In the genomic region with DNA sequence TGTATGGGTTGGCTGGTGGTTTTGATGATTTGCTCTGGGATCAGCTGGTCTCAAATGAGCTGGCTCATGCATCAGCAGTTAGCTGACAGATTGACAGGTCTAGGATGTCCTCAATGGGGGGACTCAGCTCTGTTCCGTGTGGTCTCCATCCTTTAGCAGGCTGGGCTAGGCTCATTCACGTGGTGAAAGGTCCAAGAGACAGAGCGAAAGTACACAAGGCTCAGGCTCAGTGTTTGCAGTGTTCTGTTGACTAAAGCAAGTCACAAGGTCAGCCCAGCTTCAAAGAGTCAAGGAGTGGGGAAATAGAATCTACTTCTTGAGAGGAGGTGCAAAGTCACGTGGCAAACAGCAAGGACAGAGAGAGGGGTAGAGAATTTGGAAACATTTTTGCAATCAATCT, we compare ENCODE assay signal across 1 cellular context.
A peak's percentile ranks its signal among the peaks of the same experiment; 100 is the strongest.
TF ChIP-seq lines count a peak whose summit lies in the region.

No MANE protein-coding gene starts in this region.

TF ChIP-seq in HepG2, 621 proteins besides CTCF, POLR2A, EP300 and RAD21 (continued from another document and continues in another):
- TF ChIP-seq, protein P1, sequence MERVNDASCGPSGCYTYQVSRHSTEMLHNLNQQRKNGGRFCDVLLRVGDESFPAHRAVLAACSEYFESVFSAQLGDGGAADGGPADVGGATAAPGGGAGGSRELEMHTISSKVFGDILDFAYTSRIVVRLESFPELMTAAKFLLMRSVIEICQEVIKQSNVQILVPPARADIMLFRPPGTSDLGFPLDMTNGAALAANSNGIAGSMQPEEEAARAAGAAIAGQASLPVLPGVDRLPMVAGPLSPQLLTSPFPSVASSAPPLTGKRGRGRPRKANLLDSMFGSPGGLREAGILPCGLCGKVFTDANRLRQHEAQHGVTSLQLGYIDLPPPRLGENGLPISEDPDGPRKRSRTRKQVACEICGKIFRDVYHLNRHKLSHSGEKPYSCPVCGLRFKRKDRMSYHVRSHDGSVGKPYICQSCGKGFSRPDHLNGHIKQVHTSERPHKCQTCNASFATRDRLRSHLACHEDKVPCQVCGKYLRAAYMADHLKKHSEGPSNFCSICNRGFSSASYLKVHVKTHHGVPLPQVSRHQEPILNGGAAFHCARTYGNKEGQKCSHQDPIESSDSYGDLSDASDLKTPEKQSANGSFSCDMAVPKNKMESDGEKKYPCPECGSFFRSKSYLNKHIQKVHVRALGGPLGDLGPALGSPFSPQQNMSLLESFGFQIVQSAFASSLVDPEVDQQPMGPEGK (CRISPR knock-in tag; IDR thresholded peaks at IDR 0.05): peak; percentile 63
- TF ChIP-seq ZNF124 (CRISPR knock-in tag; IDR thresholded peaks at IDR 0.05) (no peak; the same call in 1 of the 2 replicates), GZF1 (CRISPR knock-in tag; IDR thresholded peaks at IDR 0.05) (no peak), ZNF775 (CRISPR knock-in tag; IDR thresholded peaks at IDR 0.05; ENCODE audit: borderline replicate concordance) (no peak), ZNF33B (CRISPR knock-in tag; IDR thresholded peaks at IDR 0.05) (no peak), ZKSCAN8 (CRISPR knock-in tag; IDR thresholded peaks at IDR 0.05; ENCODE audit: borderline replicate concordance) (peak; percentile 84), NCOR1 (IDR thresholded peaks at IDR 0.05; ENCODE audit: borderline replicate concordance, low read length) (peak; percentile 39; the same call in 1 of the 2 replicates), POLR2AphosphoS2 (IDR thresholded peaks at IDR 0.05; ENCODE audit: low read depth, low read length) (no peak), HES4 (CRISPR knock-in tag; IDR thresholded peaks at IDR 0.05; ENCODE audit: borderline replicate concordance) (no peak), ELF3 (CRISPR knock-in tag; IDR thresholded peaks at IDR 0.05) (peak; percentile 92), KDM5A (IDR thresholded peaks at IDR 0.05; ENCODE audit: borderline replicate concordance, low read length) (no peak), ZFP90 (CRISPR knock-in tag; IDR thresholded peaks at IDR 0.05; ENCODE audit: borderline replicate concordance) (peak; percentile 83; the same call in 1 of the 2 replicates), RFX1 (IDR thresholded peaks at IDR 0.05) (no peak), ZFAT (CRISPR knock-in tag; conservative IDR thresholded peaks at IDR 0.05) (no peak), NRL (CRISPR knock-in tag; IDR thresholded peaks at IDR 0.05; ENCODE audit: borderline replicate concordance) (no peak), ZSCAN30 (CRISPR knock-in tag; IDR thresholded peaks at IDR 0.05) (no peak), TGIF2 (CRISPR knock-in tag; IDR thresholded peaks at IDR 0.05) (peak; percentile 75), ARNT2 (CRISPR knock-in tag; IDR thresholded peaks at IDR 0.05; ENCODE audit: low read depth) (no peak), RFXANK (CRISPR knock-in tag; IDR thresholded peaks at IDR 0.05) (no peak), EZH2 (conservative IDR thresholded peaks at IDR 0.05; ENCODE audit: low read depth, low read length) (no peak), EED (CRISPR knock-in tag; IDR thresholded peaks at IDR 0.05) (no peak), POLR2G (IDR thresholded peaks at IDR 0.05; ENCODE audit: low read depth, low read length) (no peak), ZNF670 (CRISPR knock-in tag; IDR thresholded peaks at IDR 0.05; ENCODE audit: borderline replicate concordance) (peak; percentile 37; the same call in 1 of the 2 replicates), GFI1 (CRISPR knock-in tag; IDR thresholded peaks at IDR 0.05; ENCODE audit: borderline replicate concordance) (peak; percentile 72; the same call in 1 of the 2 replicates), SOX13 (IDR thresholded peaks at IDR 0.05) (peak; percentile 66; the same call in 1 of the 2 replicates), SOX13 (CRISPR knock-in tag; conservative IDR thresholded peaks at IDR 0.05 in 1 of 2, IDR thresholded peaks at IDR 0.05 in 1 of 2) (peak in 1 of 2 experiments; percentile 86; a peak in 2 of 4 replicates), NKX3-1 (CRISPR knock-in tag; IDR thresholded peaks at IDR 0.05) (no peak), NCOA2 (CRISPR knock-in tag; IDR thresholded peaks at IDR 0.05) (peak; percentile 95), STAT5B (CRISPR knock-in tag; IDR thresholded peaks at IDR 0.05) (no peak)
- TF ChIP-seq, protein P2, sequence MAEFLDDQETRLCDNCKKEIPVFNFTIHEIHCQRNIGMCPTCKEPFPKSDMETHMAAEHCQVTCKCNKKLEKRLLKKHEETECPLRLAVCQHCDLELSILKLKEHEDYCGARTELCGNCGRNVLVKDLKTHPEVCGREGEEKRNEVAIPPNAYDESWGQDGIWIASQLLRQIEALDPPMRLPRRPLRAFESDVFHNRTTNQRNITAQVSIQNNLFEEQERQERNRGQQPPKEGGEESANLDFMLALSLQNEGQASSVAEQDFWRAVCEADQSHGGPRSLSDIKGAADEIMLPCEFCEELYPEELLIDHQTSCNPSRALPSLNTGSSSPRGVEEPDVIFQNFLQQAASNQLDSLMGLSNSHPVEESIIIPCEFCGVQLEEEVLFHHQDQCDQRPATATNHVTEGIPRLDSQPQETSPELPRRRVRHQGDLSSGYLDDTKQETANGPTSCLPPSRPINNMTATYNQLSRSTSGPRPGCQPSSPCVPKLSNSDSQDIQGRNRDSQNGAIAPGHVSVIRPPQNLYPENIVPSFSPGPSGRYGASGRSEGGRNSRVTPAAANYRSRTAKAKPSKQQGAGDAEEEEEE (CRISPR knock-in tag; IDR thresholded peaks at IDR 0.05; ENCODE audit: borderline replicate concordance): no peak
- TF ChIP-seq, protein P3, sequence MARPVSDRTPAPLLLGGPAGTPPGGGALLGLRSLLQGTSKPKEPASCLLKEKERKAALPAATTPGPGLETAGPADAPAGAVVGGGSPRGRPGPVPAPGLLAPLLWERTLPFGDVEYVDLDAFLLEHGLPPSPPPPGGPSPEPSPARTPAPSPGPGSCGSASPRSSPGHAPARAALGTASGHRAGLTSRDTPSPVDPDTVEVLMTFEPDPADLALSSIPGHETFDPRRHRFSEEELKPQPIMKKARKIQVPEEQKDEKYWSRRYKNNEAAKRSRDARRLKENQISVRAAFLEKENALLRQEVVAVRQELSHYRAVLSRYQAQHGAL (CRISPR knock-in tag; IDR thresholded peaks at IDR 0.05; ENCODE audit: not compliant biosample characterization): no peak
- TF ChIP-seq, protein P4, sequence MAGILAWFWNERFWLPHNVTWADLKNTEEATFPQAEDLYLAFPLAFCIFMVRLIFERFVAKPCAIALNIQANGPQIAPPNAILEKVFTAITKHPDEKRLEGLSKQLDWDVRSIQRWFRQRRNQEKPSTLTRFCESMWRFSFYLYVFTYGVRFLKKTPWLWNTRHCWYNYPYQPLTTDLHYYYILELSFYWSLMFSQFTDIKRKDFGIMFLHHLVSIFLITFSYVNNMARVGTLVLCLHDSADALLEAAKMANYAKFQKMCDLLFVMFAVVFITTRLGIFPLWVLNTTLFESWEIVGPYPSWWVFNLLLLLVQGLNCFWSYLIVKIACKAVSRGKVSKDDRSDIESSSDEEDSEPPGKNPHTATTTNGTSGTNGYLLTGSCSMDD (CRISPR knock-in tag; IDR thresholded peaks at IDR 0.05): no peak
- TF ChIP-seq, protein P5, sequence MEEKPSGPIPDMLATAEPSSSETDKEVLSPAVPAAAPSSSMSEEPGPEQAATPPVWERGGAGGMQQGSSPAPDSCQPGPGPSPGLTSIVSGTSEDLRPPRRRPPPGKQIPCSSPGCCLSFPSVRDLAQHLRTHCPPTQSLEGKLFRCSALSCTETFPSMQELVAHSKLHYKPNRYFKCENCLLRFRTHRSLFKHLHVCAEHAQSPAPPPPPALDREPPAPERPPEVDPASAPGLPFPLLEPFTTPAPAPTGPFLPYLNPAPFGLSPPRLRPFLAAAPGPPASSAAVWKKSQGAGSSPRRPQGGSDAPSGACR (CRISPR knock-in tag; IDR thresholded peaks at IDR 0.05): peak; percentile 51; the same call in 1 of the 2 replicates
- TF ChIP-seq, protein P6, sequence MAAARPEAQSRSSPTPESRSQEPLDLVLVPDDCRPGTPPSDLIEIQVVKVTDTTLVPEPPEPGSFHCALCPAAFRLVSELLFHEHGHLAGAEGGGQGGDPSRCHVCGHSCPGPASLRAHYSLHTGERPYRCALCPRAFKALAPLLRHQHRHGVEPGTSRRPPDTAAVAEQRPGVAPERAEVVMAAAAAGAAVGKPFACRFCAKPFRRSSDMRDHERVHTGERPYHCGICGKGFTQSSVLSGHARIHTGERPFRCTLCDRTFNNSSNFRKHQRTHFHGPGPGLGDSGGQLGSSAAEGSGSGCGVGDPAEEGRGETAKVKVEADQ (CRISPR knock-in tag; IDR thresholded peaks at IDR 0.05; ENCODE audit: borderline replicate concordance): peak; percentile 47; the same call in 1 of the 2 replicates
- TF ChIP-seq, protein P7, sequence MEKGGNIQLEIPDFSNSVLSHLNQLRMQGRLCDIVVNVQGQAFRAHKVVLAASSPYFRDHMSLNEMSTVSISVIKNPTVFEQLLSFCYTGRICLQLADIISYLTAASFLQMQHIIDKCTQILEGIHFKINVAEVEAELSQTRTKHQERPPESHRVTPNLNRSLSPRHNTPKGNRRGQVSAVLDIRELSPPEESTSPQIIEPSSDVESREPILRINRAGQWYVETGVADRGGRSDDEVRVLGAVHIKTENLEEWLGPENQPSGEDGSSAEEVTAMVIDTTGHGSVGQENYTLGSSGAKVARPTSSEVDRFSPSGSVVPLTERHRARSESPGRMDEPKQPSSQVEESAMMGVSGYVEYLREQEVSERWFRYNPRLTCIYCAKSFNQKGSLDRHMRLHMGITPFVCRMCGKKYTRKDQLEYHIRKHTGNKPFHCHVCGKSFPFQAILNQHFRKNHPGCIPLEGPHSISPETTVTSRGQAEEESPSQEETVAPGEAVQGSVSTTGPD (CRISPR knock-in tag; IDR thresholded peaks at IDR 0.05): no peak
- TF ChIP-seq, protein P8, sequence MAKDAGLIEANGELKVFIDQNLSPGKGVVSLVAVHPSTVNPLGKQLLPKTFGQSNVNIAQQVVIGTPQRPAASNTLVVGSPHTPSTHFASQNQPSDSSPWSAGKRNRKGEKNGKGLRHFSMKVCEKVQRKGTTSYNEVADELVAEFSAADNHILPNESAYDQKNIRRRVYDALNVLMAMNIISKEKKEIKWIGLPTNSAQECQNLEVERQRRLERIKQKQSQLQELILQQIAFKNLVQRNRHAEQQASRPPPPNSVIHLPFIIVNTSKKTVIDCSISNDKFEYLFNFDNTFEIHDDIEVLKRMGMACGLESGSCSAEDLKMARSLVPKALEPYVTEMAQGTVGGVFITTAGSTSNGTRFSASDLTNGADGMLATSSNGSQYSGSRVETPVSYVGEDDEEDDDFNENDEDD (CRISPR knock-in tag; IDR thresholded peaks at IDR 0.05; ENCODE audit: borderline replicate concordance): no peak; the same call in none of the 2 replicates
- TF ChIP-seq, protein P9, sequence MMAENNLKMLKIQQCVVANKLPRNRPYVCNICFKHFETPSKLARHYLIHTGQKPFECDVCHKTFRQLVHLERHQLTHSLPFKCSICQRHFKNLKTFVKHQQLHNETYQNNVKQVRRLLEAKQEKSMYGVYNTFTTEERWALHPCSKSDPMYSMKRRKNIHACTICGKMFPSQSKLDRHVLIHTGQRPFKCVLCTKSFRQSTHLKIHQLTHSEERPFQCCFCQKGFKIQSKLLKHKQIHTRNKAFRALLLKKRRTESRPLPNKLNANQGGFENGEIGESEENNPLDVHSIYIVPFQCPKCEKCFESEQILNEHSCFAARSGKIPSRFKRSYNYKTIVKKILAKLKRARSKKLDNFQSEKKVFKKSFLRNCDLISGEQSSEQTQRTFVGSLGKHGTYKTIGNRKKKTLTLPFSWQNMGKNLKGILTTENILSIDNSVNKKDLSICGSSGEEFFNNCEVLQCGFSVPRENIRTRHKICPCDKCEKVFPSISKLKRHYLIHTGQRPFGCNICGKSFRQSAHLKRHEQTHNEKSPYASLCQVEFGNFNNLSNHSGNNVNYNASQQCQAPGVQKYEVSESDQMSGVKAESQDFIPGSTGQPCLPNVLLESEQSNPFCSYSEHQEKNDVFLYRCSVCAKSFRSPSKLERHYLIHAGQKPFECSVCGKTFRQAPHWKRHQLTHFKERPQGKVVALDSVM (CRISPR knock-in tag; IDR thresholded peaks at IDR 0.05): no peak
- TF ChIP-seq, protein P10, sequence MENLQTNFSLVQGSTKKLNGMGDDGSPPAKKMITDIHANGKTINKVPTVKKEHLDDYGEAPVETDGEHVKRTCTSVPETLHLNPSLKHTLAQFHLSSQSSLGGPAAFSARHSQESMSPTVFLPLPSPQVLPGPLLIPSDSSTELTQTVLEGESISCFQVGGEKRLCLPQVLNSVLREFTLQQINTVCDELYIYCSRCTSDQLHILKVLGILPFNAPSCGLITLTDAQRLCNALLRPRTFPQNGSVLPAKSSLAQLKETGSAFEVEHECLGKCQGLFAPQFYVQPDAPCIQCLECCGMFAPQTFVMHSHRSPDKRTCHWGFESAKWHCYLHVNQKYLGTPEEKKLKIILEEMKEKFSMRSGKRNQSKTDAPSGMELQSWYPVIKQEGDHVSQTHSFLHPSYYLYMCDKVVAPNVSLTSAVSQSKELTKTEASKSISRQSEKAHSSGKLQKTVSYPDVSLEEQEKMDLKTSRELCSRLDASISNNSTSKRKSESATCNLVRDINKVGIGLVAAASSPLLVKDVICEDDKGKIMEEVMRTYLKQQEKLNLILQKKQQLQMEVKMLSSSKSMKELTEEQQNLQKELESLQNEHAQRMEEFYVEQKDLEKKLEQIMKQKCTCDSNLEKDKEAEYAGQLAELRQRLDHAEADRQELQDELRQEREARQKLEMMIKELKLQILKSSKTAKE (CRISPR knock-in tag; IDR thresholded peaks at IDR 0.05; ENCODE audit: borderline replicate concordance): peak; percentile 22; the same call in 1 of the 2 replicates
- TF ChIP-seq, protein P11, sequence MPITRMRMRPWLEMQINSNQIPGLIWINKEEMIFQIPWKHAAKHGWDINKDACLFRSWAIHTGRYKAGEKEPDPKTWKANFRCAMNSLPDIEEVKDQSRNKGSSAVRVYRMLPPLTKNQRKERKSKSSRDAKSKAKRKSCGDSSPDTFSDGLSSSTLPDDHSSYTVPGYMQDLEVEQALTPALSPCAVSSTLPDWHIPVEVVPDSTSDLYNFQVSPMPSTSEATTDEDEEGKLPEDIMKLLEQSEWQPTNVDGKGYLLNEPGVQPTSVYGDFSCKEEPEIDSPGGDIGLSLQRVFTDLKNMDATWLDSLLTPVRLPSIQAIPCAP (CRISPR knock-in tag; IDR thresholded peaks at IDR 0.05; ENCODE audit: low read depth): no peak
- TF ChIP-seq, protein P12, sequence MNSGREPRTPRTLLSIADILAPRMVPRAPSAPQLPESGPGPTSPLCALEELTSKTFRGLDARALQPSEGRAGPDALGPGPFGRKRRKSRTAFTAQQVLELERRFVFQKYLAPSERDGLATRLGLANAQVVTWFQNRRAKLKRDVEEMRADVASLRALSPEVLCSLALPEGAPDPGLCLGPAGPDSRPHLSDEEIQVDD (CRISPR knock-in tag; IDR thresholded peaks at IDR 0.05; ENCODE audit: borderline replicate concordance): no peak
- TF ChIP-seq, protein P13, sequence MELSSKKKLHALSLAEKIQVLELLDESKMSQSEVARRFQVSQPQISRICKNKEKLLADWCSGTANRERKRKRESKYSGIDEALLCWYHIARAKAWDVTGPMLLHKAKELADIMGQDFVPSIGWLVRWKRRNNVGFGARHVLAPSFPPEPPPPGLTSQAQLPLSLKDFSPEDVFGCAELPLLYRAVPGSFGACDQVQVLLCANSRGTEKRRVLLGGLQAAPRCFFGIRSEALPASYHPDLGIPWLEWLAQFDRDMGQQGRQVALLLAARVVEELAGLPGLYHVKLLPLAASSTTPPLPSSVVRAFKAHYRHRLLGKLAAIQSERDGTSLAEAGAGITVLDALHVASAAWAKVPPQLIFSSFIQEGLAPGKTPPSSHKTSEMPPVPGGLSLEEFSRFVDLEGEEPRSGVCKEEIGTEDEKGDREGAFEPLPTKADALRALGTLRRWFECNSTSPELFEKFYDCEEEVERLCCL (CRISPR knock-in tag; IDR thresholded peaks at IDR 0.05; ENCODE audit: borderline replicate concordance): peak; percentile 57; the same call in 1 of the 2 replicates
